Comparison of ENCODE assay signal across 4 cellular contexts in the genomic region with DNA sequence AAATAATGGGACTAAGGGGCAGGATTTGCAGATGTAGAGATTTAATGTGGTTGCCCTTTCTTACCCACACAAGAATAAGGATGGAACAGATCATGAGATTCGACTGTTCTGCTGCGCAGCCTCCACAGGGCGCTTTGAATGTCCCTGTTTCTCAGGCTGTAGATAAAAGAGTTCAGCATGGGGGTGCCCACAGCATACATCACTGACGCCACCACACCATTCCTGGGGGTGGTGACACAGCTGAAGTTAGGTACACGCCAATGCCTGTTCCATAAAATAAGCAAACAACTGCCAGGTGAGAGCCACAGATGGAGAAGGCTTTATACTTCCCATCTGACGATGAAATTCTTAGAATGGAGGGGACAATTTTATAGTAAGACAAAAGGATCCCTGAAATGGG. TPM values are rescaled to one million over a fixed set of nuclear protein-coding genes. Genes with fewer than 3 reads are reported as not detected.
"Had no signal": no experiment of that assay in that cellular context is flagged by ENCODE, and none has a peak within 500 bp of the region (broad histone marks: within the 10 kb centered on the region; RNA-seq: fewer than 3 reads in every experiment).

No MANE protein-coding gene starts in this region.

RNA-seq across cellular contexts. Expression of a gene that starts 24.9 kb away (rescaled TPM):
- total RNA-seq: ascending aorta, bronchial epithelial cell, cardiac muscle cell, WTC11 had no signal
- polyA plus RNA-seq: cardiac muscle cell had no signal
